In the genomic region with DNA sequence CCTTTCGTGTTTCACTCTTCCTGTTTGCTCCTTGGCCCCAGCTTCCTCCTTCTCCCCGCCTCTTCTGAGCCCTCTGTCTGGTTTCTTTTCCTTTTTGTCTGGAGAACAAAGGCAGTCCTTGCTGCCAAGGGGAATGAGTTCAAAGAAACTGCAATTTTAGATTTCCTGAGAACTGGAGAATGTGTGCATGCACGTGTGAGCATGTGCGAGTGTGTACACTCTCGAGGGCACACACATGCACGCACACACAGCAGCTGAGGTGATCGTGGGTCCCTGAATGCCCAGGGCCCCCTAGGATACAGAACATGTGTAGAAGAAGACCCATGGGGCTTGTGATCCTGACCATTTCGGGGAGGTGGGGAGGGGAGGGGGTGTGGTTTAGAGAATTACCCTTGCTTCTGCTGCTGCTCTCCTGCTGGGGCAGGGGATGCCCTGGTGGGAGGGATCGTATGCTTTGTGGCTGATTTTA, we compare ENCODE assay signal across 13 cellular contexts.
A peak's percentile ranks its signal among the peaks of the same experiment; 100 is the strongest.
DNase-seq lines count a peak whose midpoint lies in the region; ATAC-seq and TF ChIP-seq lines count a peak whose summit lies in the region.
"Had no signal": no experiment of that assay in that cellular context is flagged by ENCODE, and none has a peak within 500 bp of the region (broad histone marks: within the 10 kb centered on the region; RNA-seq: fewer than 3 reads in every experiment).

No MANE protein-coding gene starts in this region.

- H3F3A ChIP-seq in neural progenitor cell (ENCODE audit: low read depth): peaks cover 7% of the 10 kb centered on the region

- no peak overlapping the region for H3K27ac ChIP-seq in neural progenitor cell

- H3K4me1 Mint-ChIP-seq in glutamatergic neuron (ENCODE audit: low read depth, unreplicated experiment) (peaks cover 14% of the 10 kb centered on the region), neural progenitor cell (peaks cover 23% of the 10 kb centered on the region)

- H3K27me3 Mint-ChIP-seq in glutamatergic neuron (ENCODE audit: unreplicated experiment): peaks cover 4% of the 10 kb centered on the region
- H3K27me3 Mint-ChIP-seq in neural progenitor cell (ENCODE audit: insufficient read depth, low read depth): peaks cover 6% of the 10 kb centered on the region

- peak overlapping the region; percentile 71 for H2AFZ ChIP-seq in neural progenitor cell (replicated peaks)

- no peaks in the 10 kb centered on the region for H3K27me3 ChIP-seq in neural progenitor cell

- H3K9ac ChIP-seq in neural progenitor cell: no peak overlapping the region

- no peaks in the 10 kb centered on the region for H3K9me3 ChIP-seq in neural progenitor cell (ENCODE audit: low read depth)

- TF ChIP-seq CTCF in glutamatergic neuron (IDR thresholded peaks at IDR 0.05; ENCODE audit: partially characterized antibody, unreplicated experiment) (no peak), neural progenitor cell (IDR thresholded peaks at IDR 0.05) (no peak)

- H3K9me3 Mint-ChIP-seq in glutamatergic neuron (ENCODE audit: unreplicated experiment) (peaks cover 9% of the 10 kb centered on the region), neural progenitor cell (no peaks in the 10 kb centered on the region)
- H3K9me3 Mint-ChIP-seq: activated CD4-positive, alpha-beta T cell treated with anti-CD3 and anti-CD28 coated beads, Interleukin-2, amount 10 ng/mL, durations not matched to agents 7 days and 5 days; natural killer cell had no signal

- H3K36me3 ChIP-seq in neural progenitor cell: no peaks in the 10 kb centered on the region

- H3K36me3 Mint-ChIP-seq in glutamatergic neuron (ENCODE audit: unreplicated experiment) (peaks cover 6% of the 10 kb centered on the region), neural progenitor cell (no peaks in the 10 kb centered on the region)
- H3K36me3 Mint-ChIP-seq: natural killer cell had no signal

- peak; percentile 6 for DNase-seq in 8988T
- peak; percentile 18 for DNase-seq in NCI-H69 (lab: John Stamatoyannopoulos, UW)
- DNase-seq in glutamatergic neuron: peak; percentile 12
- DNase-seq in neural progenitor cell (ENCODE audit: low spot score): peak; percentile 23
- no peak for DNase-seq in cerebellum (ENCODE audit: low spot score)
- DNase-seq in SKM-1 treated with dmso at 0.1 percent for 144 hours (lab: John Stamatoyannopoulos, UW; ENCODE audit: unreplicated experiment): no peak
- DNase-seq in stimulated activated CD8-positive, alpha-beta memory T cell treated with anti-CD3 and anti-CD28 coated beads, Interleukin-4, amount 100 ng/mL, for 48 hours: no peak
- DNase-seq: activated CD4-positive, alpha-beta T cell treated with anti-CD3 and anti-CD28 coated beads, Interleukin-2, amount 10 ng/mL, durations not matched to agents 7 days and 5 days; activated naive CD4-positive, alpha-beta T cell treated with Interleukin-2 at 50 U/mL for 16 hours; natural killer cell; NCI-H2227 treated with DMSO at 0.1 percent for 48 hours; stimulated activated CD4-positive, alpha-beta T cell treated with anti-CD3 and anti-CD28 coated beads, Interleukin-12 subunit alpha, Interleukin-12 subunit beta, amount 100 ng/mL, for 4 hours had no signal

- H3K27ac Mint-ChIP-seq in glutamatergic neuron (ENCODE audit: unreplicated experiment) (no peak overlapping the region), neural progenitor cell (peak overlapping the region; percentile 61)
- H3K27ac Mint-ChIP-seq: activated CD4-positive, alpha-beta T cell treated with anti-CD3 and anti-CD28 coated beads, Interleukin-2, amount 10 ng/mL, durations not matched to agents 7 days and 5 days; natural killer cell had no signal

- H3K4me3 Mint-ChIP-seq in glutamatergic neuron (ENCODE audit: unreplicated experiment) (no peak overlapping the region), neural progenitor cell (no peak overlapping the region)
- H3K4me3 Mint-ChIP-seq: activated CD4-positive, alpha-beta T cell treated with anti-CD3 and anti-CD28 coated beads, Interleukin-2, amount 10 ng/mL, durations not matched to agents 7 days and 5 days; natural killer cell had no signal

- no peak for ATAC-seq in HG03039 (IDR thresholded peaks at IDR 0.05; ENCODE audit: unreplicated experiment)

- H3K79me2 ChIP-seq in neural progenitor cell (ENCODE audit: low read depth): no peaks in the 10 kb centered on the region

- peak overlapping the region; percentile 54 for H3K4me2 ChIP-seq in neural progenitor cell

- H3K4me3 ChIP-seq in neural progenitor cell: no peak overlapping the region

- no peaks in the 10 kb centered on the region for H4K20me1 ChIP-seq in neural progenitor cell (ENCODE audit: low read depth)

- H3K4me1 ChIP-seq in neural progenitor cell: peaks cover 25% of the 10 kb centered on the region

Comparison
In these comparisons a context has a peak if more than half of its experiments do, and no peak if none do; other contexts are left out.
1. DNase-seq: peak in 8988T (single experiment), NCI-H69 (single experiment), glutamatergic neuron (single experiment) and neural progenitor cell (single experiment); none in cerebellum (single experiment), SKM-1 treated with dmso at 0.1 percent for 144 hours (single experiment) and stimulated activated CD8-positive, alpha-beta memory T cell treated with anti-CD3 and anti-CD28 coated beads, Interleukin-4, amount 100 ng/mL, for 48 hours (single experiment).